Comparison of ENCODE assay signal across 15 cellular contexts in the genomic region with DNA sequence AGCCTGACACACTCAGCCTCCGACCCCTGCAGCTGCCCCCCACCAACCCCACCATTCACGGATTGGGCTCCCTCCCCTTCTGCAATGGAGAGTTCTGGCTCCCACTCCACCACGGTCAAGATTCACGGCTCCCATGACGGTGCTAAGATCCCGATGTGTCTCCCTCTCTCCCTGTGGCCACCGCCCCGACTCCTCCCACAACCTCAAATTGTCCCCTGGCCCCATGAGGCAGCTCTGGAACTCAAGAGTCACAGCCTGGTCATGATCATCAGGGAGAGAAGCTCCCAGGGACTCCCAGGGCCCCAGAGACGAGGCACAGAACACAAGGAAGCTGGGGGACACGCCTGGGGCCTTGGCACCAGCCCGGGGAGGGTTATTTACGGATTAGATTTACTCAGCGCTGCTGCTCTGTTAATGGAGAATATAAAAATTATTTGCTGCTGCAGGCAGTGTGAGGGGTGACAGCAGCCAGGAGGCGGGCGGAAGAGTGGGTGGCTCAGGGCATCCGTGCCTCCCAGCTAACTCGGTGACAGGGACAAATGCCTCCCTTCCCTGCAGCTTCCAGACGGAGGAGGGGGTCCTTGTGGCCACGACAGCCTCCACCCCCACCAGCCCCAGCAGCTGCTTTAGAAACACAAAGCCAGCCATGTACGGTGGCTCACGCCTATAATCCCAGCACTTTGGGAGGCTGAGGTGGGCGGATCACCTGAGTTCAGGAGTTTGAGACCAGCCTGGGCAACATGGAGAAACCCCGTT.
DNase-seq lines count a peak whose midpoint lies in the region; ATAC-seq and TF ChIP-seq lines count a peak whose summit lies in the region.
"Had no signal": no experiment of that assay in that cellular context is flagged by ENCODE, and none has a peak within 500 bp of the region (broad histone marks: within the 10 kb centered on the region; RNA-seq: fewer than 3 reads in every experiment).

No MANE protein-coding gene starts in this region.

- H3K36me3 Mint-ChIP-seq in WTC11 (peaks cover 19% of the 10 kb centered on the region), T-helper 17 cell (ENCODE audit: low read depth) (no peaks in the 10 kb centered on the region)
- H3K36me3 Mint-ChIP-seq in stimulated activated naive B cell treated with anti-CD40 and anti-IgM and Interleukin-4, amounts not matched to agents 10 μg/mL and 1 μg/mL and 100 μg/mL, for 72 hours: peaks cover 25 to 33% of the 10 kb centered on the region in 2 donors
- H3K36me3 Mint-ChIP-seq: natural killer cell had no signal

- no peak for TF ChIP-seq CTCF in WTC11 (IDR thresholded peaks at IDR 0.05)

- peaks cover 16% of the 10 kb centered on the region for H3K9me3 Mint-ChIP-seq in WTC11
- H3K9me3 Mint-ChIP-seq in stimulated activated naive B cell treated with anti-CD40 and anti-IgM and Interleukin-4, amounts not matched to agents 10 μg/mL and 1 μg/mL and 100 μg/mL, for 72 hours: peaks cover 0 to 12% of the 10 kb centered on the region in 2 donors
- H3K9me3 Mint-ChIP-seq: natural killer cell had no signal

- DNase-seq in NCI-H82 (lab: John Stamatoyannopoulos, UW) (peak; percentile 27), NCI-H82 treated with DMSO at 0.1 percent for 48 hours (lab: John Stamatoyannopoulos, UW; ENCODE audit: unreplicated experiment) (no peak), WTC11 (ENCODE audit: low spot score) (no peak), left kidney (ENCODE audit: low read depth, low spot score) (peak; percentile 29), ACHN (no peak), T-helper 1 cell (no peak), T-helper 17 cell (no peak)
- no peak for DNase-seq in stimulated activated naive B cell treated with anti-CD40 and anti-IgM and Interleukin-4, amounts not matched to agents 10 μg/mL and 1 μg/mL and 100 μg/mL, for 72 hours
- DNase-seq: C1 segment of cervical spinal cord, DMS153, esophagus squamous epithelium, mammary epithelial cell, MM.1S, natural killer cell had no signal

- H3K27me3 Mint-ChIP-seq in WTC11 (ENCODE audit: low read depth) (peaks cover 11% of the 10 kb centered on the region), T-helper 17 cell (no peaks in the 10 kb centered on the region)
- no peaks in the 10 kb centered on the region for H3K27me3 Mint-ChIP-seq in stimulated activated naive B cell treated with anti-CD40 and anti-IgM and Interleukin-4, amounts not matched to agents 10 μg/mL and 1 μg/mL and 100 μg/mL, for 72 hours

- CTCF ChIA-PET in WTC11 (lab: Charles Lee): interaction anchor here (0.7 to 1.8 kb wide), 3 partner anchors 18 to 108 kb away, joined by 3 to 5 read pairs (median 4); no protein-coding TSS in a partner anchor

- POLR2A ChIA-PET in WTC11 (lab: Charles Lee): interaction anchor here (0.6 kb wide), 1 partner anchor 13 kb away, joined by 10 read pairs; no protein-coding TSS in a partner anchor

- ATAC-seq in WTC11 (no peak), T-helper 17 cell (no peak)
- ATAC-seq in stimulated activated naive B cell treated with anti-CD40 and anti-IgM and Interleukin-4, amounts not matched to agents 10 μg/mL and 1 μg/mL and 100 μg/mL, for 72 hours (replicated peaks): no peak
- ATAC-seq: activated CD4-positive, CD25-positive, alpha-beta regulatory T cell treated with anti-CD3 and anti-CD28 coated beads, Interleukin-2, amount 50 U/mL, for 24 hours; natural killer cell had no signal

- in situ Hi-C loops in ACHN (cut with HindIII; ENCODE audit: low pct_ligation_motif_present, low pct_unique_long_range_greater_than_20kb, low sequenced_read_pairs): no loop called here

- peaks cover 3% of the 10 kb centered on the region for H3K9me3 ChIP-seq in T-helper 17 cell (ENCODE audit: control insufficient read depth, low read length, poor library complexity, severe bottlenecking)

- H3K4me1 Mint-ChIP-seq in WTC11 (peaks cover 8% of the 10 kb centered on the region), T-helper 17 cell (no peaks in the 10 kb centered on the region)
- peaks cover 12 to 22% of the 10 kb centered on the region in 2 donors for H3K4me1 Mint-ChIP-seq in stimulated activated naive B cell treated with anti-CD40 and anti-IgM and Interleukin-4, amounts not matched to agents 10 μg/mL and 1 μg/mL and 100 μg/mL, for 72 hours
- H3K4me1 Mint-ChIP-seq: natural killer cell had no signal

- peak overlapping the region; percentile 24; the same call in 1 of the 2 replicates for H3K27ac Mint-ChIP-seq in WTC11
- H3K27ac Mint-ChIP-seq in stimulated activated naive B cell treated with anti-CD40 and anti-IgM and Interleukin-4, amounts not matched to agents 10 μg/mL and 1 μg/mL and 100 μg/mL, for 72 hours: peak overlapping the region; percentile 22
- H3K27ac Mint-ChIP-seq in T-helper 17 cell: no peak overlapping the region
- H3K27ac Mint-ChIP-seq: natural killer cell had no signal

- H3K4me3 Mint-ChIP-seq in WTC11 (no peak overlapping the region), T-helper 17 cell (no peak overlapping the region)
- H3K4me3 Mint-ChIP-seq in stimulated activated naive B cell treated with anti-CD40 and anti-IgM and Interleukin-4, amounts not matched to agents 10 μg/mL and 1 μg/mL and 100 μg/mL, for 72 hours: peak overlapping the region in 1 of 2 donors; percentile 27
- H3K4me3 Mint-ChIP-seq: natural killer cell had no signal

TF ChIP-seq in WTC11, 78 proteins besides CTCF, POLR2A, EP300 and RAD21:
- no peak for TF ChIP-seq SMAD4 (CRISPR knock-in tag; IDR thresholded peaks at IDR 0.05)
- TF ChIP-seq, protein P1, sequence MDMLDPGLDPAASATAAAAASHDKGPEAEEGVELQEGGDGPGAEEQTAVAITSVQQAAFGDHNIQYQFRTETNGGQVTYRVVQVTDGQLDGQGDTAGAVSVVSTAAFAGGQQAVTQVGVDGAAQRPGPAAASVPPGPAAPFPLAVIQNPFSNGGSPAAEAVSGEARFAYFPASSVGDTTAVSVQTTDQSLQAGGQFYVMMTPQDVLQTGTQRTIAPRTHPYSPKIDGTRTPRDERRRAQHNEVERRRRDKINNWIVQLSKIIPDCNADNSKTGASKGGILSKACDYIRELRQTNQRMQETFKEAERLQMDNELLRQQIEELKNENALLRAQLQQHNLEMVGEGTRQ (CRISPR knock-in tag; IDR thresholded peaks at IDR 0.05): no peak
- no peak for TF ChIP-seq ATF1 (CRISPR knock-in tag; IDR thresholded peaks at IDR 0.05)
- no peak for TF ChIP-seq EMX1 (CRISPR knock-in tag; IDR thresholded peaks at IDR 0.05)
- no peak for TF ChIP-seq PRDM15 (CRISPR knock-in tag; IDR thresholded peaks at IDR 0.05)
- no peak for TF ChIP-seq ZNF121 (CRISPR knock-in tag; IDR thresholded peaks at IDR 0.05)

Comparison
In these comparisons a context has a peak if more than half of its experiments do, and no peak if none do; other contexts are left out.
1. DNase-seq: peak in NCI-H82 (single experiment) and left kidney (single experiment); none in NCI-H82 treated with DMSO at 0.1 percent for 48 hours (single experiment), WTC11 (single experiment), stimulated activated naive B cell treated with anti-CD40 and anti-IgM and Interleukin-4, amounts not matched to agents 10 μg/mL and 1 μg/mL and 100 μg/mL, for 72 hours (single experiment), ACHN (single experiment), T-helper 1 cell (0 of 5) and T-helper 17 cell (0 of 3).